Comparison of ENCODE assay signal across 8 cellular contexts in the genomic region with DNA sequence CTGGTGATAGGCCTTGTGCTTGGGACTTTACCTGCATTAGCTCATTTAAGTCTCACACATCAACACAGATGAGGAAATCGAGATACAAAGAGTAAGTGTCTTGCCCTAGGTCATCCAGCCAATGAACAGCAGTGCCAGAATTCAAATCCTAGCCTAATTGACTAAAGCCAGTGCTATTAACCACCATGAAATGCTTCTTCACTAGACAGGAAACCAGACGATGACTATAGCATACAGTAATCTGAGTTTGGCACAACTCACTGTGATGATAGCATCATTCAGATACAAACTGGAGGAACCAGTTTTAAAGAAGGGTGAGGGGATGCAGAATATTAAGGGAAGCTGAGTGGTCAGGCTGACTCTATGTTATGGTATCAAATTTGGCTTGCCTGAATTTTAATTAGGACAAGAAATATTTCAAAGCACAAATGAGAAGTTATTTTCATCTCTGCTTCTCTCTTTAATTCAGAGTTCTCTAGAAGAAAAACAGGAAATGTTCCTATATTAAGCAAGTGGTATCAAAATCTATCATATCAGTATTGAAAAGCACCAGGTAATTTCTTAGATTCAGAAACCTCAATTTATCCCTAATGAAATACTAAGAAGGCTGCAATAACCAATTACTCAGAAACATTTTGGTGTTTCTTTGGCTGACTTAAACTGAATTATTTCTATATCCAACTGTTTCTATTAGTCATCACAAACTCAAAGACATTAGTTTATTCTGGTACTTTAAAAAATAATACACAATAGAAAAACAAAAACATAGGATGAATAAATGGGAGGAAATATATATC.
DNase-seq lines count a peak whose midpoint lies in the region; ATAC-seq and TF ChIP-seq lines count a peak whose summit lies in the region.

No MANE protein-coding gene starts in this region.

- H3K27me3 ChIP-seq in tibial artery: no peaks in the 10 kb centered on the region

- H3K9me3 ChIP-seq in SK-N-MC (ENCODE audit: low read depth, low read length): no peaks in the 10 kb centered on the region
- H3K9me3 ChIP-seq in tibial artery: no peaks in the 10 kb centered on the region

- H3K27ac ChIP-seq in SK-N-MC: peak overlapping the region; percentile 39; the same call in 1 of the 2 replicates
- peak overlapping the region; percentile 100 for H3K27ac ChIP-seq in epithelial cell of prostate
- H3K27ac ChIP-seq in tibial artery: peak overlapping the region; percentile 55 to 76

- TF ChIP-seq CTCF in tibial artery (IDR thresholded peaks at IDR 0.05): no peak

- no peak overlapping the region for H3K9ac ChIP-seq in SK-N-MC (ENCODE audit: insufficient read length)

- H3K36me3 ChIP-seq in SK-N-MC (ENCODE audit: insufficient read depth, low read length): no peaks in the 10 kb centered on the region
- no peaks in the 10 kb centered on the region for H3K36me3 ChIP-seq in tibial artery

- peak; percentile 76 for DNase-seq in GM04504 (ENCODE audit: low read depth)
- DNase-seq in SK-N-MC (ENCODE audit: low read depth, low spot score): no peak
- DNase-seq in epithelial cell of prostate (ENCODE audit: low read depth, low spot score): peak; percentile 99
- DNase-seq in tibial artery: no peak
- no peak for DNase-seq in SKM-1 treated with dmso at 0.1 percent for 144 hours (lab: John Stamatoyannopoulos, UW; ENCODE audit: unreplicated experiment)
- DNase-seq in NCI-H146 (lab: John Stamatoyannopoulos, UW): no peak

- ATAC-seq in HG02678 (IDR thresholded peaks at IDR 0.05; ENCODE audit: unreplicated experiment) (peak; percentile 26), GM19455 (IDR thresholded peaks at IDR 0.05; ENCODE audit: unreplicated experiment) (no peak)

- H3K4me1 ChIP-seq in tibial artery: peaks cover 0 to 23% (median 11%) of the 10 kb centered on the region in 4 donors

- intact Hi-C loops in tibial artery (cut with DNase I; ENCODE audit: low total_unique reads): no loop called here

- H3K4me3 ChIP-seq in SK-N-MC: no peak overlapping the region
- H3K4me3 ChIP-seq in tibial artery: no peak overlapping the region

Comparison
In these comparisons a context has a peak if more than half of its experiments do, and no peak if none do; other contexts are left out.
1. DNase-seq: peak in GM04504 (single experiment) and epithelial cell of prostate (single experiment); none in SK-N-MC (single experiment), tibial artery (0 of 2), SKM-1 treated with dmso at 0.1 percent for 144 hours (single experiment) and NCI-H146 (single experiment).
2. H3K27ac ChIP-seq: peak in every context shown above with its lines; median percentile 100 in epithelial cell of prostate; 66 in tibial artery; 39 in SK-N-MC.